ENCODE assay signal across 17 cellular contexts in genomic region chr1:151050051-151050688, GRCh38. TPM values are rescaled to one million over a fixed set of nuclear protein-coding genes. Genes with fewer than 3 reads are reported as not detected.
DNase-seq lines count a peak whose midpoint lies in the region; ATAC-seq and TF ChIP-seq lines count a peak whose summit lies in the region.
"Had no signal": no experiment of that assay in that cellular context is flagged by ENCODE, and none has a peak within 500 bp of the region (broad histone marks: within the 10 kb centered on the region; RNA-seq: fewer than 3 reads in every experiment).

No MANE protein-coding gene starts in this region.

- peak overlapping the region; percentile 75 for H3K27ac ChIP-seq in 22Rv1
- peak overlapping the region; percentile 17 for H3K27ac ChIP-seq in CD4-positive, alpha-beta memory T cell (ENCODE audit: low read depth, low read length)
- H3K27ac ChIP-seq: BLaER1 treated with 17β-estradiol and CSF1 and Interleukin-3, amounts not matched to agents 10 nM and 100 nM; ovary had no signal

- ATAC-seq in activated B cell treated with CpG ODN at 0.5 μM for 24 hours (ENCODE audit: low read depth): no peak
- no peak for ATAC-seq in HG02759 (IDR thresholded peaks at IDR 0.05; ENCODE audit: unreplicated experiment)

- H3K9me3 Mint-ChIP-seq in CD4-positive, alpha-beta memory T cell: no peaks in the 10 kb centered on the region
- H3K9me3 Mint-ChIP-seq in activated B cell treated with CpG ODN at 0.5 μM for 24 hours: no peaks in the 10 kb centered on the region
- no peaks in the 10 kb centered on the region for H3K9me3 Mint-ChIP-seq in mesothelial cell of epicardium
- H3K9me3 Mint-ChIP-seq: activated CD4-positive, alpha-beta T cell treated with anti-CD3 and anti-CD28 coated beads, Interleukin-2, amount 10 ng/mL, durations not matched to agents 7 days and 5 days; T-helper 1 cell treated with Interleukin-12 subunit alpha and Interleukin-12 subunit beta and Interleukin-4 antibody, amounts not matched to agents 30 μg/mL and 1 μg/mL, for 36 hours had no signal

- peaks cover 33 to 92% (median 63%) of the 10 kb centered on the region in 4 donors for H3K4me1 Mint-ChIP-seq in CD4-positive, alpha-beta memory T cell
- H3K4me1 Mint-ChIP-seq in activated B cell treated with CpG ODN at 0.5 μM for 24 hours (peaks cover 52% of the 10 kb centered on the region), mesothelial cell of epicardium (peaks cover 23% of the 10 kb centered on the region)

- peaks cover 39 to 48% of the 10 kb centered on the region in 2 donors for H3K36me3 Mint-ChIP-seq in CD4-positive, alpha-beta memory T cell
- H3K36me3 Mint-ChIP-seq in activated B cell treated with CpG ODN at 0.5 μM for 24 hours (ENCODE audit: low read depth) (peaks cover 47% of the 10 kb centered on the region), mesothelial cell of epicardium (peaks cover 10% of the 10 kb centered on the region)

- no peak for TF ChIP-seq CTCF in 22Rv1 (IDR thresholded peaks at IDR 0.05)
- TF ChIP-seq CTCF in activated B cell treated with CpG ODN at 0.5 μM for 24 hours (IDR thresholded peaks at IDR 0.05): no peak
- TF ChIP-seq CTCF in mesothelial cell of epicardium (IDR thresholded peaks at IDR 0.05; ENCODE audit: unreplicated experiment): no peak

- H3K27me3 ChIP-seq in CD4-positive, alpha-beta memory T cell (ENCODE audit: insufficient read depth, low read length): no peaks in the 10 kb centered on the region
- H3K27me3 ChIP-seq: breast epithelium, ovary had no signal

- DNase-seq in CD4-positive, alpha-beta memory T cell: no peak
- DNase-seq in activated B cell treated with CpG ODN at 0.5 μM for 24 hours (no peak), mesothelial cell of epicardium (ENCODE audit: low spot score in 2 of 2, unreplicated experiment in 2 of 2) (no peak), NCI-H2029 treated with DMSO at 0.1 percent for 48 hours (lab: John Stamatoyannopoulos, UW) (no peak), AG08396 (ENCODE audit: low spot score) (no peak), NOMO-1 treated with dmso at 0.1 percent for 144 hours (lab: John Stamatoyannopoulos, UW; ENCODE audit: unreplicated experiment) (no peak)
- DNase-seq: activated CD4-positive, alpha-beta T cell treated with anti-CD3 and anti-CD28 coated beads, Interleukin-2, amount 10 ng/mL, durations not matched to agents 7 days and 5 days; activated gamma-delta T cell treated with Interleukin-2 at 50 U/mL for 16 hours; mammary epithelial cell; NCI-H1930; NCI-H510A treated with DMSO at 0.1 percent for 48 hours; ovary had no signal

- H3K4me3 Mint-ChIP-seq in CD4-positive, alpha-beta memory T cell: peak overlapping the region in 2 of 8 donors; percentile 27 to 90
- H3K4me3 Mint-ChIP-seq in activated B cell treated with CpG ODN at 0.5 μM for 24 hours: no peak overlapping the region
- H3K4me3 Mint-ChIP-seq in mesothelial cell of epicardium: no peak overlapping the region
- H3K4me3 Mint-ChIP-seq: activated CD4-positive, alpha-beta T cell treated with anti-CD3 and anti-CD28 coated beads, Interleukin-2, amount 10 ng/mL, durations not matched to agents 7 days and 5 days; T-helper 1 cell treated with Interleukin-12 subunit alpha and Interleukin-12 subunit beta and Interleukin-4 antibody, amounts not matched to agents 30 μg/mL and 1 μg/mL, for 36 hours had no signal

- intact Hi-C loops in CD4-positive, alpha-beta memory T cell (cut with micrococcal nuclease): no loop called here
- intact Hi-C loops in activated B cell treated with CpG ODN at 0.5 μM for 24 hours (cut with micrococcal nuclease): no loop called here

- peaks cover 53% of the 10 kb centered on the region for H3K4me1 ChIP-seq in CD4-positive, alpha-beta memory T cell (ENCODE audit: insufficient read depth, low read length)
- H3K4me1 ChIP-seq: breast epithelium had no signal

- no peaks in the 10 kb centered on the region for H3K27me3 Mint-ChIP-seq in CD4-positive, alpha-beta memory T cell
- no peaks in the 10 kb centered on the region for H3K27me3 Mint-ChIP-seq in activated B cell treated with CpG ODN at 0.5 μM for 24 hours
- no peaks in the 10 kb centered on the region for H3K27me3 Mint-ChIP-seq in mesothelial cell of epicardium (ENCODE audit: low read depth)
- H3K27me3 Mint-ChIP-seq: activated CD4-positive, alpha-beta T cell treated with anti-CD3 and anti-CD28 coated beads, Interleukin-2, amount 10 ng/mL, durations not matched to agents 7 days and 5 days had no signal

- peak overlapping the region; percentile 23 to 98 (median 83) for H3K27ac Mint-ChIP-seq in CD4-positive, alpha-beta memory T cell
- H3K27ac Mint-ChIP-seq in activated B cell treated with CpG ODN at 0.5 μM for 24 hours: peak overlapping the region; percentile 57
- H3K27ac Mint-ChIP-seq in mesothelial cell of epicardium: peak overlapping the region; percentile 69
- H3K27ac Mint-ChIP-seq: T-helper 1 cell treated with Interleukin-12 subunit alpha and Interleukin-12 subunit beta and Interleukin-4 antibody, amounts not matched to agents 30 μg/mL and 1 μg/mL, for 36 hours had no signal

- H3K9me3 ChIP-seq in CD4-positive, alpha-beta memory T cell (ENCODE audit: control insufficient read depth in 1 of 2, low read length in 2 of 2): no peaks in the 10 kb centered on the region
- H3K9me3 ChIP-seq: breast epithelium, ovary had no signal

- POLR2A ChIA-PET in CD4-positive, alpha-beta memory T cell (lab: Charles Lee; ENCODE audit: partially characterized antibody): interaction anchor here (0.9 to 16.6 kb wide), 13 partner anchors 8 to 140 kb away, joined by 3 to 325 read pairs (median 8); partner anchors contain the start of genes BNIPL, CDC42SE1, GABPB2 and MINDY1
- POLR2A ChIA-PET in activated B cell treated with CpG ODN at 0.5 μM for 24 hours (lab: Charles Lee): interaction anchor here (0.7 to 4.7 kb wide), 2 partner anchors 18 to 21 kb away, joined by 3 to 37 read pairs; partner anchors contain the start of gene GABPB2

- peaks cover 37% of the 10 kb centered on the region for H3K36me3 ChIP-seq in CD4-positive, alpha-beta memory T cell (ENCODE audit: insufficient read depth, low read length)
- H3K36me3 ChIP-seq: ovary had no signal

- CTCF ChIA-PET in CD4-positive, alpha-beta memory T cell (lab: Charles Lee; ENCODE audit: partially characterized antibody): interaction anchor here (0.8 to 3.3 kb wide), 9 partner anchors 8 to 50 kb away, joined by 3 to 16 read pairs (median 4); partner anchors contain the start of genes CDC42SE1, MINDY1 and MLLT11
- CTCF ChIA-PET in activated B cell treated with CpG ODN at 0.5 μM for 24 hours (lab: Charles Lee): interaction anchor here (1.2 to 1.3 kb wide), 2 partner anchors 8 to 26 kb away, joined by 3 to 5 read pairs; no protein-coding TSS in a partner anchor

- no peak overlapping the region for H3K4me3 ChIP-seq in CD4-positive, alpha-beta memory T cell (ENCODE audit: low read length in 2 of 2)
- H3K4me3 ChIP-seq: BLaER1 treated with 17β-estradiol and CSF1 and Interleukin-3, amounts not matched to agents 10 nM and 100 nM; breast epithelium; ovary had no signal

RNA-seq across cellular contexts. Expression of gene C1orf56, which starts 2.6 kb away (rescaled TPM):
- 1 to 10 TPM; 2.4 to 3.5 TPM for total RNA-seq in CD4-positive, alpha-beta memory T cell
- 1 to 10 TPM; 1.4 to 3.6 TPM for polyA plus RNA-seq in CD4-positive, alpha-beta memory T cell
- total RNA-seq in activated B cell treated with CpG ODN at 0.5 μM for 24 hours: 2.4 and 2.5 TPM in 2 replicates
- total RNA-seq in mesothelial cell of epicardium: 4.2 to 4.6 TPM (median 4.2 TPM) in 3 replicates

RNA-seq across cellular contexts. Expression of gene CDC42SE1, which starts 9.3 kb away (rescaled TPM):
- 100 to 1,000 TPM; 478 to 483 TPM for total RNA-seq in CD4-positive, alpha-beta memory T cell
- 100 to 1,000 TPM in 1 of 2 donors, 10 to 100 TPM in 1; 66.2 to 100 TPM for polyA plus RNA-seq in CD4-positive, alpha-beta memory T cell
- total RNA-seq in activated B cell treated with CpG ODN at 0.5 μM for 24 hours (139 and 148 TPM in 2 replicates), mesothelial cell of epicardium (93.4 to 97.8 TPM (median 97.0 TPM) in 3 replicates)

RNA-seq across cellular contexts. Expression of gene MLLT11, which starts 10.0 kb away (rescaled TPM):
- 1 to 10 TPM; 4.5 to 4.9 TPM for total RNA-seq in CD4-positive, alpha-beta memory T cell
- polyA plus RNA-seq in CD4-positive, alpha-beta memory T cell: 1 to 10 TPM; 3.6 to 3.9 TPM
- total RNA-seq in activated B cell treated with CpG ODN at 0.5 μM for 24 hours: 0.59 and 0.67 TPM in 2 replicates
- total RNA-seq in mesothelial cell of epicardium: 16.3 to 18.9 TPM (median 16.9 TPM) in 3 replicates

RNA-seq across cellular contexts. Expression of gene BNIPL, which starts 13.8 kb away (rescaled TPM):
- total RNA-seq in CD4-positive, alpha-beta memory T cell: 1 to 10 TPM; 4.6 to 8.3 TPM
- polyA plus RNA-seq in CD4-positive, alpha-beta memory T cell: not detected
- total RNA-seq in activated B cell treated with CpG ODN at 0.5 μM for 24 hours (1.00 and 1.2 TPM in 2 replicates), mesothelial cell of epicardium (4.2 to 5.7 TPM (median 4.6 TPM) in 3 replicates)

RNA-seq across cellular contexts. Expression of gene GABPB2, which starts 20.4 kb away (rescaled TPM):
- 10 to 100 TPM; 36.8 to 42.8 TPM for total RNA-seq in CD4-positive, alpha-beta memory T cell
- 10 to 100 TPM in 1 of 2 donors, 1 to 10 TPM in 1; 4.9 to 14.2 TPM for polyA plus RNA-seq in CD4-positive, alpha-beta memory T cell
- 13.8 and 17.4 TPM in 2 replicates for total RNA-seq in activated B cell treated with CpG ODN at 0.5 μM for 24 hours
- total RNA-seq in mesothelial cell of epicardium: 10.5 to 11.9 TPM (median 11.6 TPM) in 3 replicates
